In genomic region chr17:17859909-17860760, GRCh38 we compare ENCODE assay signal across 1 cellular context.
TF ChIP-seq lines count a peak whose summit lies in the region.

No MANE protein-coding gene starts in this region.

TF ChIP-seq in SK-N-SH treated with all-trans-retinoic acid at 6 μM for 48 hours, 23 proteins besides CTCF, POLR2A, EP300 and RAD21 (continued from another document):
- TF ChIP-seq PATZ1 (CRISPR knock-in tag; IDR thresholded peaks at IDR 0.05; ENCODE audit: borderline replicate concordance) (no peak), BACH2 (CRISPR knock-in tag; IDR thresholded peaks at IDR 0.05; ENCODE audit: borderline replicate concordance) (no peak)
TF ChIP-seq in SK-N-SH treated with all-trans-retinoic acid at 6 μM for 48 hours: peak in this region for 0.
